In genomic region chr10:77328272-77328816, GRCh38 we compare ENCODE assay signal across 10 cellular contexts.
DNase-seq lines count a peak whose midpoint lies in the region; ATAC-seq and TF ChIP-seq lines count a peak whose summit lies in the region.
"Had no signal": no experiment of that assay in that cellular context is flagged by ENCODE, and none has a peak within 500 bp of the region (broad histone marks: within the 10 kb centered on the region; RNA-seq: fewer than 3 reads in every experiment).

No MANE protein-coding gene starts in this region.

- CTCF ChIA-PET in HEK293T (lab: Yijun Ruan, JAX): no interaction called here
- CTCF ChIA-PET in activated CD8-positive, alpha-beta T cell treated with anti-CD3 and anti-CD28 coated beads for 36 hours (lab: Charles Lee): no interaction called here

- H3K4me1 Mint-ChIP-seq in activated CD8-positive, alpha-beta T cell treated with anti-CD3 and anti-CD28 coated beads for 36 hours (ENCODE audit: low read depth): peaks cover 6% of the 10 kb centered on the region

- H3K4me3 Mint-ChIP-seq in activated CD8-positive, alpha-beta T cell treated with anti-CD3 and anti-CD28 coated beads for 36 hours: no peak overlapping the region

- H3K36me3 Mint-ChIP-seq in activated CD8-positive, alpha-beta T cell treated with anti-CD3 and anti-CD28 coated beads for 36 hours (ENCODE audit: low read depth): no peaks in the 10 kb centered on the region

- no peak for ATAC-seq in activated CD8-positive, alpha-beta T cell treated with anti-CD3 and anti-CD28 coated beads for 36 hours
- ATAC-seq in GM18858 (IDR thresholded peaks at IDR 0.05; ENCODE audit: unreplicated experiment) (no peak), HG03039 (IDR thresholded peaks at IDR 0.05; ENCODE audit: unreplicated experiment) (no peak), GM19397 (IDR thresholded peaks at IDR 0.05; ENCODE audit: unreplicated experiment) (no peak), esophagus mucosa (no peak)
- ATAC-seq: activated CD4-positive, CD25-positive, alpha-beta regulatory T cell treated with anti-CD3 and anti-CD28 coated beads, Interleukin-2, amount 50 U/mL, for 24 hours had no signal

- DNase-seq in EL (peak; percentile 25), HEK293T (ENCODE audit: extremely low spot score) (peak; percentile 32), kidney tubule cell (ENCODE audit: low spot score) (peak; percentile 36)
- DNase-seq in activated CD8-positive, alpha-beta T cell treated with anti-CD3 and anti-CD28 coated beads for 36 hours: peak; percentile 57
- DNase-seq: small intestine had no signal

- H3K27me3 Mint-ChIP-seq in activated CD8-positive, alpha-beta T cell treated with anti-CD3 and anti-CD28 coated beads for 36 hours: no peaks in the 10 kb centered on the region

- no peaks in the 10 kb centered on the region for H3K9me3 Mint-ChIP-seq in activated CD8-positive, alpha-beta T cell treated with anti-CD3 and anti-CD28 coated beads for 36 hours

- POLR2A ChIA-PET in HEK293T (lab: Yijun Ruan, JAX): no interaction called here
- POLR2A ChIA-PET in activated CD8-positive, alpha-beta T cell treated with anti-CD3 and anti-CD28 coated beads for 36 hours (lab: Charles Lee): no interaction called here

- no peak for TF ChIP-seq CTCF in activated CD8-positive, alpha-beta T cell treated with anti-CD3 and anti-CD28 coated beads for 36 hours (IDR thresholded peaks at IDR 0.05)

- no peak overlapping the region for H3K27ac Mint-ChIP-seq in activated CD8-positive, alpha-beta T cell treated with anti-CD3 and anti-CD28 coated beads for 36 hours

- intact Hi-C loops in activated CD8-positive, alpha-beta T cell treated with anti-CD3 and anti-CD28 coated beads for 36 hours (cut with micrococcal nuclease): no loop called here

TF ChIP-seq in HEK293T, 16 proteins besides CTCF, POLR2A, EP300 and RAD21:
- TF ChIP-seq L3MBTL2 (conservative IDR thresholded peaks at IDR 0.05): no peak
- TF ChIP-seq ZNF384 (IDR thresholded peaks at IDR 0.05): no peak
- no peak for TF ChIP-seq FOXK2 (IDR thresholded peaks at IDR 0.05)
- TF ChIP-seq CTBP1 (IDR thresholded peaks at IDR 0.05; ENCODE audit: borderline replicate concordance): no peak
- no peak for TF ChIP-seq ELF4 (IDR thresholded peaks at IDR 0.05)
- TF ChIP-seq FOXA1 (IDR thresholded peaks at IDR 0.05): no peak
- TF ChIP-seq SUZ12 (IDR thresholded peaks at IDR 0.05): no peak
- no peak for TF ChIP-seq SP1 (IDR thresholded peaks at IDR 0.05)
- no peak for TF ChIP-seq HDGF (IDR thresholded peaks at IDR 0.05; ENCODE audit: borderline replicate concordance)
